Comparison of ENCODE assay signal across 13 cellular contexts in the genomic region with DNA sequence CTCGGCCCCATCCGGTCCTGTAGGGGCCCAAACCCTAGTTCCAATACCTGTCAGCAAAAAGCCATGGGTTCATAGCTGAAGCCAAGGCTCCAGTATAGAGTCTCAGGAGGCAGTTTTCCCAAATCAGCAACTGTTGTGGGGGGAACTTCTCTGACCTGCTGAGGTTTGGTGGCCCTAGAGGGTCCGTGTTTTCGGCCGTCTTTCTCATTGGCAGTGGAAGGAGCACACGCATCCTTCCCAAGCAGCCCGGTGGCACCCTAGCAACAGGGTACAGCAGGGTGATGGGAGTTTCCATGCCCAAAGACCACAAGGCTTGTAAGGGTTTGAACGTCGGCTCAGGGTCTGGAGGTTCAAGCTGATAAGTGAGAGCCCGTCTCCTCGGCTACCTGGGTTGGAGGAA. TPM values are rescaled to one million over a fixed set of nuclear protein-coding genes. Genes with fewer than 3 reads are reported as not detected.
A peak's percentile ranks its signal among the peaks of the same experiment; 100 is the strongest.
DNase-seq lines count a peak whose midpoint lies in the region; ATAC-seq and TF ChIP-seq lines count a peak whose summit lies in the region.
"Had no signal": no experiment of that assay in that cellular context is flagged by ENCODE, and none has a peak within 500 bp of the region (broad histone marks: within the 10 kb centered on the region; RNA-seq: fewer than 3 reads in every experiment).

No MANE protein-coding gene starts in this region.

- peaks cover 20 to 35% of the 10 kb centered on the region in 2 donors for H3K36me3 Mint-ChIP-seq in activated T-cell treated with anti-CD3 and anti-CD28 coated beads, Interleukin-2, amount 50 U/mL, for 72 hours (ENCODE audit: insufficient read depth in 2 of 2)

- H3K9me3 Mint-ChIP-seq in activated T-cell treated with anti-CD3 and anti-CD28 coated beads, Interleukin-2, amount 50 U/mL, for 72 hours: no peaks in the 10 kb centered on the region

- H3K4me3 ChIP-seq in epithelial cell of proximal tubule (ENCODE audit: low read depth, low read length) (peak overlapping the region; percentile 1), mucosa of stomach (ENCODE audit: low read length) (no peak overlapping the region), transverse colon (peak overlapping the region in 1 of 4 donors; percentile 99)

- H3K27ac Mint-ChIP-seq in activated T-cell treated with anti-CD3 and anti-CD28 coated beads, Interleukin-2, amount 50 U/mL, for 72 hours: peak overlapping the region; percentile 91

- H3K4me3 Mint-ChIP-seq in activated T-cell treated with anti-CD3 and anti-CD28 coated beads, Interleukin-2, amount 50 U/mL, for 72 hours: no peak overlapping the region

- H3K4me1 ChIP-seq in mucosa of stomach (ENCODE audit: control insufficient read depth, insufficient read depth, low read length): peaks cover 70% of the 10 kb centered on the region
- H3K4me1 ChIP-seq in transverse colon: peaks cover 49 to 75% (median 61%) of the 10 kb centered on the region in 4 donors

- no peaks in the 10 kb centered on the region for H3K9me3 ChIP-seq in mucosa of stomach (ENCODE audit: control insufficient read depth, low read length)
- no peaks in the 10 kb centered on the region for H3K9me3 ChIP-seq in transverse colon

- H3K27ac ChIP-seq in transverse colon: peak overlapping the region; percentile 100

- 85% methylated on average over 11 of the region's 11 CpGs; no CpG with 5 or more reads in 1 of the 2 donors for WGBS in transverse colon (ENCODE audit: low coverage in 1 of 2), 2 donors

- intact Hi-C loops in transverse colon (cut with DNase I; ENCODE audit: low total_unique reads): loop anchor here (5.0 to 10.0 kb wide), 2 partner anchors 234 to 627 kb away; a partner anchor contains a TSS

- in situ Hi-C loops in transverse colon (cut with MboI; ENCODE audit: low pct_ligation_motif_present in 1 of 4, low pct_unique_long_range_greater_than_20kb in 1 of 4, low sequenced_read_pairs in 3 of 4): no loop called here

- H3K4me1 Mint-ChIP-seq in activated T-cell treated with anti-CD3 and anti-CD28 coated beads, Interleukin-2, amount 50 U/mL, for 72 hours (ENCODE audit: low read depth): peaks cover 33% of the 10 kb centered on the region

- DNase-seq in activated T-cell treated with anti-CD3 and anti-CD28 coated beads, Interleukin-2, amount 50 U/mL, for 72 hours: no peak
- no peak for DNase-seq in activated T-cell treated with anti-CD3 and anti-CD28 coated beads for 4 hours
- DNase-seq in epithelial cell of proximal tubule (ENCODE audit: low read depth): no peak
- no peak for DNase-seq in transverse colon
- DNase-seq in effector CD8-positive, alpha-beta T cell (lab: John Stamatoyannopoulos, UW): no peak
- DNase-seq: effector memory CD4-positive, alpha-beta T cell; NCI-H1105; NCI-H446 treated with DMSO at 0.1 percent for 48 hours had no signal

- H3K36me3 ChIP-seq in mucosa of stomach (ENCODE audit: control insufficient read depth, insufficient read depth, low read length): peaks cover 30% of the 10 kb centered on the region
- H3K36me3 ChIP-seq in transverse colon: peaks cover 0 to 16% (median 6%) of the 10 kb centered on the region in 4 donors

- H3K9ac ChIP-seq in mucosa of stomach (ENCODE audit: low read length): peak overlapping the region; percentile 98

- H3K27me3 ChIP-seq in mucosa of stomach (ENCODE audit: control insufficient read depth, insufficient read depth, low read length): no peaks in the 10 kb centered on the region
- no peaks in the 10 kb centered on the region for H3K27me3 ChIP-seq in transverse colon

- H3K27me3 Mint-ChIP-seq in activated T-cell treated with anti-CD3 and anti-CD28 coated beads, Interleukin-2, amount 50 U/mL, for 72 hours (ENCODE audit: low read depth): no peaks in the 10 kb centered on the region

- no peak for TF ChIP-seq EP300 in transverse colon (IDR thresholded peaks at IDR 0.05; ENCODE audit: low read depth)

- TF ChIP-seq CTCF in epithelial cell of proximal tubule (conservative IDR thresholded peaks at IDR 0.05; ENCODE audit: low read depth, low read length): no peak
- no peak for TF ChIP-seq CTCF in transverse colon (IDR thresholded peaks at IDR 0.05)

- no peak for ATAC-seq in activated T-cell treated with anti-CD3 and anti-CD28 coated beads, Interleukin-2, amount 50 U/mL, for 72 hours (replicated peaks in 1 of 2)
- ATAC-seq in GM18870 (IDR thresholded peaks at IDR 0.05; ENCODE audit: unreplicated experiment) (no peak), HG03045 (IDR thresholded peaks at IDR 0.05; ENCODE audit: unreplicated experiment) (no peak)
- ATAC-seq: HCT116, HepG2 had no signal

- no peak for TF ChIP-seq POLR2A in transverse colon (IDR thresholded peaks at IDR 0.05)

RNA-seq across cellular contexts. Expression of a gene that starts 6.6 kb away (rescaled TPM):
- total RNA-seq in activated T-cell treated with anti-CD3 and anti-CD28 coated beads, Interleukin-2, amount 50 U/mL, for 72 hours: 100 to 1,000 TPM; 176 to 248 TPM
- total RNA-seq in epithelial cell of proximal tubule (91.8 and 103 TPM in 2 replicates), transverse colon (100 to 1,000 TPM; 135 to 358 (median 233) TPM)
